ENCODE assay signal across 11 cellular contexts in genomic region chr3:109337393-109337792, GRCh38. TPM values are rescaled to one million over a fixed set of nuclear protein-coding genes. Genes with fewer than 3 reads are reported as not detected.
DNase-seq lines count a peak whose midpoint lies in the region; ATAC-seq and TF ChIP-seq lines count a peak whose summit lies in the region.
"Had no signal": no experiment of that assay in that cellular context is flagged by ENCODE, and none has a peak within 500 bp of the region (broad histone marks: within the 10 kb centered on the region; RNA-seq: fewer than 3 reads in every experiment).

DPPA4 (minus strand) TSS chr3:109337546; CDS start chr3:109337517, 29 bp downstream.

- no peak for ATAC-seq in GM19455 (IDR thresholded peaks at IDR 0.05; ENCODE audit: unreplicated experiment)
- no peak for ATAC-seq in HG03135 (IDR thresholded peaks at IDR 0.05; ENCODE audit: unreplicated experiment)

- H3K9me3 ChIP-seq in iPS-15b (ENCODE audit: control insufficient read depth, insufficient read depth, low read length) = no peaks in the 10 kb centered on the region

- H3K4me1 Mint-ChIP-seq in activated naive CD8-positive, alpha-beta T cell (ENCODE audit: low read depth) = peaks cover 8% of the 10 kb centered on the region

- TF ChIP-seq POLR2A in erythroblast (IDR thresholded peaks at IDR 0.05; ENCODE audit: low read length) = no peak

- H3K36me3 ChIP-seq in H7 (replicated peaks; ENCODE audit: control insufficient read depth, insufficient read depth, low read length) (peaks cover 43% of the 10 kb centered on the region), iPS-15b (ENCODE audit: control insufficient read depth, insufficient read depth, low read length) (peaks cover 32% of the 10 kb centered on the region)

- no peaks in the 10 kb centered on the region for H3K27me3 ChIP-seq in H7 (ENCODE audit: control insufficient read depth, insufficient read depth, low read length)
- no peaks in the 10 kb centered on the region for H3K27me3 ChIP-seq in iPS-15b (ENCODE audit: control insufficient read depth, insufficient read depth, low read length)

- H3K4me3 Mint-ChIP-seq in activated naive CD8-positive, alpha-beta T cell = peak within 1 kb of the TSS; percentile 76

- peaks cover 17% of the 10 kb centered on the region for H3K27me3 Mint-ChIP-seq in activated naive CD8-positive, alpha-beta T cell

- no peak within 1 kb of the TSS for H3K27ac Mint-ChIP-seq in activated naive CD8-positive, alpha-beta T cell

- H3K4me3 ChIP-seq in H7 (ENCODE audit: insufficient read depth, low read depth, low read length) (peak within 1 kb of the TSS; percentile 95), iPS-15b (ENCODE audit: low read depth, low read length) (peak within 1 kb of the TSS; percentile 97), skeletal muscle cell (ENCODE audit: low read depth, low read length) (peak within 1 kb of the TSS; percentile 37)

- peak within 1 kb of the TSS; percentile 98 for H3K9ac ChIP-seq in iPS-15b (ENCODE audit: low read depth, low read length)

- H3K4me1 ChIP-seq in iPS-15b (ENCODE audit: control insufficient read depth, insufficient read depth, low read length) = peaks cover 7% of the 10 kb centered on the region

- no peaks in the 10 kb centered on the region for H3K36me3 Mint-ChIP-seq in activated naive CD8-positive, alpha-beta T cell

- H3K9me3 Mint-ChIP-seq in activated naive CD8-positive, alpha-beta T cell (ENCODE audit: low read depth) = no peaks in the 10 kb centered on the region

- DNase-seq in H7 = peak; percentile 84
- no peak for DNase-seq in skeletal muscle cell (ENCODE audit: low read depth)
- no peak for DNase-seq in stimulated activated CD4-positive, alpha-beta T cell treated with anti-CD3 and anti-CD28 coated beads, Interleukin-12 subunit alpha, Interleukin-12 subunit beta, amount 100 ng/mL, for 4 hours
- DNase-seq in erythroblast (lab: John Stamatoyannopoulos, UW) = no peak
- DNase-seq: midbrain, NCI-H2081 treated with DMSO at 0.1 percent for 48 hours, SW 1271 had no signal

RNA-seq across cellular contexts. Expression of gene DPPA4, which starts in this region (rescaled TPM):
- total RNA-seq in H7 (2014; rRNA removed; shearing (Covaris generic)) = 546 and 887 TPM in 2 replicates

Comparison
In these comparisons a context has a peak if more than half of its experiments do, and no peak if none do; other contexts are left out.
1. H3K4me3 ChIP-seq: peak in every context shown above with its lines; median percentile 97 in iPS-15b; 95 in H7; 37 in skeletal muscle cell.